Comparison of ENCODE assay signal across 25 cellular contexts in genomic region chr2:218040883-218041282, GRCh38. TPM values are rescaled to one million over a fixed set of nuclear protein-coding genes. Genes with fewer than 3 reads are reported as not detected.
DNase-seq lines count a peak whose midpoint lies in the region; ATAC-seq, FAIRE-seq and TF ChIP-seq lines count a peak whose summit lies in the region.
"Had no signal": no experiment of that assay in that cellular context is flagged by ENCODE, and none has a peak within 500 bp of the region (broad histone marks: within the 10 kb centered on the region; RNA-seq: fewer than 3 reads in every experiment).

No MANE protein-coding gene starts in this region.

- intact Hi-C loops in sigmoid colon (cut with DNase I): no loop called here

- peaks cover 33% of the 10 kb centered on the region for H3K4me1 Mint-ChIP-seq in activated CD8-positive, alpha-beta memory T cell treated with anti-CD3 and anti-CD28 coated beads, Interleukin-2, amount 10 ng/mL, durations not matched to agents 7 days and 5 days
- peaks cover 32% of the 10 kb centered on the region for H3K4me1 Mint-ChIP-seq in activated CD8-positive, alpha-beta T cell treated with anti-CD3 and anti-CD28 coated beads, Interleukin-2, amount 10 ng/mL, durations not matched to agents 7 days and 5 days (ENCODE audit: low read depth)

- no peaks in the 10 kb centered on the region for H3K4me1 ChIP-seq in sigmoid colon
- H3K4me1 ChIP-seq: A549 had no signal

- 51 to 75% methylated on average over 2 of the region's 2 CpGs for WGBS in sigmoid colon, 2 donors

- TF ChIP-seq POLR2A in GM12891 (IDR thresholded peaks at IDR 0.05; ENCODE audit: low read depth, low read length) (peak; percentile 62; the same call in 1 of the 2 replicates), sigmoid colon (IDR thresholded peaks at IDR 0.05) (no peak)

- peaks cover 7% of the 10 kb centered on the region for H3K9me3 Mint-ChIP-seq in activated CD8-positive, alpha-beta memory T cell treated with anti-CD3 and anti-CD28 coated beads, Interleukin-2, amount 10 ng/mL, durations not matched to agents 7 days and 5 days (ENCODE audit: low read depth)
- H3K9me3 Mint-ChIP-seq in activated CD8-positive, alpha-beta T cell treated with anti-CD3 and anti-CD28 coated beads, Interleukin-2, amount 10 ng/mL, durations not matched to agents 7 days and 5 days (ENCODE audit: insufficient read depth): peaks cover 17% of the 10 kb centered on the region

- CTCF ChIA-PET in activated CD8-positive, alpha-beta memory T cell treated with anti-CD3 and anti-CD28 coated beads, Interleukin-2, amount 10 ng/mL, durations not matched to agents 7 days and 5 days (lab: Charles Lee): interaction anchor here (1.0 to 1.6 kb wide), 4 partner anchors 10 to 255 kb away, joined by 3 to 10 read pairs (median 5); partner anchors contain the start of gene RUFY4
- CTCF ChIA-PET in activated CD8-positive, alpha-beta T cell treated with anti-CD3 and anti-CD28 coated beads, Interleukin-2, amount 10 ng/mL, durations not matched to agents 7 days and 5 days (lab: Charles Lee): interaction anchor here (2.3 kb wide), 1 partner anchor 255 kb away, joined by 6 read pairs; no protein-coding TSS in a partner anchor

- TF ChIP-seq EP300 in sigmoid colon (IDR thresholded peaks at IDR 0.05): no peak

- no peak for FAIRE-seq in GM12891 (lab: Jason Lieb, UNC)
- FAIRE-seq: A549, D721Med, G401.6, GM18507, H54 had no signal

- no peak overlapping the region for H3K27ac ChIP-seq in sigmoid colon
- H3K27ac ChIP-seq: A549, GM23248 had no signal

- no peak overlapping the region for H3K4me3 Mint-ChIP-seq in activated CD8-positive, alpha-beta memory T cell treated with anti-CD3 and anti-CD28 coated beads, Interleukin-2, amount 10 ng/mL, durations not matched to agents 7 days and 5 days
- no peak overlapping the region for H3K4me3 Mint-ChIP-seq in activated CD8-positive, alpha-beta T cell treated with anti-CD3 and anti-CD28 coated beads, Interleukin-2, amount 10 ng/mL, durations not matched to agents 7 days and 5 days
- H3K4me3 Mint-ChIP-seq: CD14-positive monocyte; CD8-positive, alpha-beta T cell had no signal

- POLR2A ChIA-PET in activated CD8-positive, alpha-beta T cell treated with anti-CD3 and anti-CD28 coated beads, Interleukin-2, amount 10 ng/mL, durations not matched to agents 7 days and 5 days (lab: Charles Lee): no interaction called here

- no peak for DNase-seq in activated CD8-positive, alpha-beta memory T cell treated with anti-CD3 and anti-CD28 coated beads, Interleukin-2, amount 10 ng/mL, durations not matched to agents 7 days and 5 days
- DNase-seq in activated CD8-positive, alpha-beta memory T cell treated with anti-CD3 and anti-CD28 coated beads for 24 hours: no peak
- DNase-seq in AG20443 (ENCODE audit: low spot score) (peak; percentile 1), GM12891 (ENCODE audit: insufficient read length, low spot score) (no peak), sigmoid colon (no peak), cerebellum (ENCODE audit: low spot score) (no peak)
- DNase-seq in activated CD8-positive, alpha-beta T cell treated with anti-CD3 and anti-CD28 coated beads, Interleukin-2, amount 10 ng/mL, durations not matched to agents 7 days and 5 days: no peak
- DNase-seq: CD8-positive, alpha-beta T cell; COR-L47; DMS153; DMS79 treated with DMSO at 0.1 percent for 48 hours; EL; GM23248; IMR-90 had no signal

- H3K27ac Mint-ChIP-seq in activated CD8-positive, alpha-beta memory T cell treated with anti-CD3 and anti-CD28 coated beads, Interleukin-2, amount 10 ng/mL, durations not matched to agents 7 days and 5 days: peak overlapping the region; percentile 50
- H3K27ac Mint-ChIP-seq in activated CD8-positive, alpha-beta T cell treated with anti-CD3 and anti-CD28 coated beads, Interleukin-2, amount 10 ng/mL, durations not matched to agents 7 days and 5 days: peak overlapping the region; percentile 10
- H3K27ac Mint-ChIP-seq: CD8-positive, alpha-beta T cell had no signal

- ATAC-seq in activated CD8-positive, alpha-beta memory T cell treated with anti-CD3 and anti-CD28 coated beads, Interleukin-2, amount 10 ng/mL, durations not matched to agents 7 days and 5 days: no peak
- ATAC-seq in activated CD8-positive, alpha-beta T cell treated with anti-CD3 and anti-CD28 coated beads, Interleukin-2, amount 10 ng/mL, durations not matched to agents 7 days and 5 days: no peak
- no peak for ATAC-seq in HG02840 (IDR thresholded peaks at IDR 0.05; ENCODE audit: low FRiP score, unreplicated experiment)
- ATAC-seq: A549; CD8-positive, alpha-beta T cell; HCT116 had no signal

- no peak overlapping the region for H3K4me3 ChIP-seq in sigmoid colon
- H3K4me3 ChIP-seq: A549, GM23248 had no signal

- H3K9me3 ChIP-seq in sigmoid colon: no peaks in the 10 kb centered on the region
- H3K9me3 ChIP-seq: A549 had no signal

- peaks cover 0 to 6% (median 0%) of the 10 kb centered on the region in 3 donors for H3K27me3 ChIP-seq in sigmoid colon

- no peaks in the 10 kb centered on the region for H3K27me3 Mint-ChIP-seq in activated CD8-positive, alpha-beta memory T cell treated with anti-CD3 and anti-CD28 coated beads, Interleukin-2, amount 10 ng/mL, durations not matched to agents 7 days and 5 days
- H3K27me3 Mint-ChIP-seq in activated CD8-positive, alpha-beta T cell treated with anti-CD3 and anti-CD28 coated beads, Interleukin-2, amount 10 ng/mL, durations not matched to agents 7 days and 5 days (ENCODE audit: low read depth): peaks cover 5% of the 10 kb centered on the region

- peaks cover 27% of the 10 kb centered on the region for H3K36me3 Mint-ChIP-seq in activated CD8-positive, alpha-beta memory T cell treated with anti-CD3 and anti-CD28 coated beads, Interleukin-2, amount 10 ng/mL, durations not matched to agents 7 days and 5 days
- peaks cover 18% of the 10 kb centered on the region for H3K36me3 Mint-ChIP-seq in activated CD8-positive, alpha-beta T cell treated with anti-CD3 and anti-CD28 coated beads, Interleukin-2, amount 10 ng/mL, durations not matched to agents 7 days and 5 days (ENCODE audit: low read depth)
- H3K36me3 Mint-ChIP-seq: CD8-positive, alpha-beta T cell had no signal

- TF ChIP-seq CTCF in sigmoid colon (IDR thresholded peaks at IDR 0.05): no peak

- H3K36me3 ChIP-seq in sigmoid colon: no peaks in the 10 kb centered on the region

TF ChIP-seq in GM12891, 5 proteins besides CTCF, POLR2A, EP300 and RAD21:
- TF ChIP-seq POLR2AphosphoS5 (IDR thresholded peaks at IDR 0.05; ENCODE audit: low read depth, low read length) (no peak), PAX5 (IDR thresholded peaks at IDR 0.05; ENCODE audit: insufficient read depth, low read length, severe bottlenecking) (no peak), POU2F2 (IDR thresholded peaks at IDR 0.05; ENCODE audit: low read depth, low read length) (no peak), SPI1 (IDR thresholded peaks at IDR 0.05; ENCODE audit: low read depth, low read length) (no peak), TAF1 (IDR thresholded peaks at IDR 0.05; ENCODE audit: low read depth, low read length) (no peak)
TF ChIP-seq in GM12891: peak in this region for 0.

RNA-seq across cellular contexts. Expression of gene RUFY4, which starts 28.2 kb away (rescaled TPM):
- 1 to 10 TPM; 1.4 to 5.1 TPM for total RNA-seq in activated CD8-positive, alpha-beta memory T cell treated with anti-CD3 and anti-CD28 coated beads, Interleukin-2, amount 10 ng/mL, durations not matched to agents 7 days and 5 days
- 6.0 TPM for polyA plus RNA-seq in GM12891 (2012; ENCODE audit: low read depth, missing spikeins)
- under 1 TPM; 0.55 to 0.81 TPM for total RNA-seq in activated CD8-positive, alpha-beta T cell treated with anti-CD3 and anti-CD28 coated beads, Interleukin-2, amount 10 ng/mL, durations not matched to agents 7 days and 5 days
- total RNA-seq in sigmoid colon (under 1 TPM in 2 of 4 donors, not detected in 2; 0.16 to 0.55 TPM), cerebellum (not detected)
- under 1 TPM in 1 of 3 donors, not detected in 2; 0.73 TPM for polyA plus RNA-seq in sigmoid colon
- total RNA-seq: GM23248, HT-29, IMR-90 had no signal
- polyA plus RNA-seq: AG04450, BJ, GM23248, IMR-90 had no signal

RNA-seq across cellular contexts. Expression of gene TNS1, which starts 38.1 kb away (rescaled TPM):
- total RNA-seq in activated CD8-positive, alpha-beta memory T cell treated with anti-CD3 and anti-CD28 coated beads, Interleukin-2, amount 10 ng/mL, durations not matched to agents 7 days and 5 days: 1 to 10 TPM; 1.4 to 4.4 TPM
- 1.7 TPM for polyA plus RNA-seq in GM12891 (2012; ENCODE audit: low read depth, missing spikeins)
- 10 to 100 TPM; 28.9 to 29.8 TPM for total RNA-seq in activated CD8-positive, alpha-beta T cell treated with anti-CD3 and anti-CD28 coated beads, Interleukin-2, amount 10 ng/mL, durations not matched to agents 7 days and 5 days
- total RNA-seq in sigmoid colon (1,000 to 10,000 TPM in 2 of 4 donors, 100 to 1,000 TPM in 2; 444 to 1,607 (median 968) TPM), cerebellum (18.7 TPM)
- 10 to 100 TPM in 2 of 3 donors, 1 to 10 TPM in 1; 3.7 to 57.2 (median 13.8) TPM for polyA plus RNA-seq in sigmoid colon
- total RNA-seq: CD8-positive, alpha-beta T cell had no signal

Comparison
In these comparisons a context has a peak if more than half of its experiments do, and no peak if none do; other contexts are left out.
1. RNA of gene TNS1, which starts 38.1 kb away (total RNA-seq): 444 to 1,607 TPM in sigmoid colon; 28.9 to 29.8 TPM in activated CD8-positive, alpha-beta T cell treated with anti-CD3 and anti-CD28 coated beads, Interleukin-2, amount 10 ng/mL, durations not matched to agents 7 days and 5 days, 18.7 TPM in cerebellum (single experiment) and 1.4 to 4.4 TPM in activated CD8-positive, alpha-beta memory T cell treated with anti-CD3 and anti-CD28 coated beads, Interleukin-2, amount 10 ng/mL, durations not matched to agents 7 days and 5 days; every median in the first group is over 10 times any median in the second.